ENCODE assay signal across 2 cellular contexts in genomic region chrX:2471641-2472040, GRCh38.
TF ChIP-seq lines count a peak whose summit lies in the region.

No MANE protein-coding gene starts in this region.

TF ChIP-seq in HepG2, 621 proteins besides CTCF, POLR2A, EP300 and RAD21:
- TF ChIP-seq ZMYM3 (CRISPR knock-in tag; IDR thresholded peaks at IDR 0.05) (peak; percentile 37; the same call in 1 of the 2 replicates), CCAR2 (optimal IDR thresholded peaks at IDR 0.05; ENCODE audit: low read depth, low read length) (no peak)

TF ChIP-seq in GM12891, 5 proteins besides CTCF, POLR2A, EP300 and RAD21:
- TF ChIP-seq POLR2AphosphoS5 (IDR thresholded peaks at IDR 0.05; ENCODE audit: low read depth, low read length) (no peak), PAX5 (IDR thresholded peaks at IDR 0.05; ENCODE audit: insufficient read depth, low read length, severe bottlenecking) (no peak), SPI1 (IDR thresholded peaks at IDR 0.05; ENCODE audit: low read depth, low read length) (no peak), TAF1 (IDR thresholded peaks at IDR 0.05; ENCODE audit: low read depth, low read length) (no peak), POU2F2 (IDR thresholded peaks at IDR 0.05; ENCODE audit: low read depth, low read length) (no peak)
TF ChIP-seq in GM12891: peak in this region for 0.
